Comparison of ENCODE assay signal across 30 cellular contexts in the genomic region with DNA sequence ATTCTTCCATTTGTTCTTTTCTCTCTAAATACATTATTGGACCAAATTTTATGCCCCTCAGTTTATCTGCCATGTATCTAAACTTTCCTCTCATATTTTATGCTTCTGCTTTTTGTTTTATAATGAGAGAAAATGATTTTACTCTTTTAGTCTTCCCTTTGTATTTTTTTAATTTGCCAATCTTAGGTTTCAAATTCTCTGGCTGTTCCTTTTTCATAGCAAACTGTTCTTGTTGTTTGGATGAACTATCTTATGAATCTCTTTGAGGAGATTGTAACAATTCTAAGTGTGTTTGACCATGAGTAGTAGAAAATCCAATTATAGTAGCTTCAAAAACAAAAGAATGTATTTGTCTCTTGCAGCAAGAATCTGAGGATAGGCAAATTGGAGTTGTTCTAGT.
"Had no signal": no experiment of that assay in that cellular context is flagged by ENCODE, and none has a peak within 500 bp of the region (broad histone marks: within the 10 kb centered on the region; RNA-seq: fewer than 3 reads in every experiment).

No MANE protein-coding gene starts in this region.

- H3K4me3 Mint-ChIP-seq: activated B cell treated with CpG ODN at 0.5 μM for 24 hours; activated CD4-positive, alpha-beta memory T cell treated with anti-CD3 and anti-CD28 coated beads for 36 hours; activated CD4-positive, alpha-beta T cell treated with anti-CD3 and anti-CD28 coated beads, Interleukin-2, amount 10 ng/mL, durations not matched to agents 24 days and 14 days; activated CD8-positive, alpha-beta T cell treated with anti-CD3 and anti-CD28 coated beads for 36 hours; activated naive CD4-positive, alpha-beta T cell treated with anti-CD3 and anti-CD28 coated beads for 36 hours; activated naive CD8-positive, alpha-beta T cell treated with anti-CD3 and anti-CD28 coated beads, Interleukin-2, amount 10 ng/mL, durations not matched to agents 7 days and 5 days; activated T-cell treated with anti-CD3 and anti-CD28 coated beads, Interleukin-2, amount 50 U/mL, for 24 hours; activated T-helper 17 cell treated with anti-CD3 and anti-CD28 coated beads, Interleukin-2, amount 50 U/mL, for 72 hours; brain; central memory CD8-positive, alpha-beta T cell; T-helper 1 cell treated with Interleukin-12 subunit alpha and Interleukin-12 subunit beta and Interleukin-4 antibody, amounts not matched to agents 30 μg/mL and 1 μg/mL, for 36 hours; T-helper 2 cell treated with Interferon-gamma antibody and Interleukin-4, amounts not matched to agents 5 μg/mL and 100 μg/mL, for 36 hours had no signal

- H3K36me3 Mint-ChIP-seq: activated CD4-positive, alpha-beta memory T cell treated with anti-CD3 and anti-CD28 coated beads for 36 hours; activated naive CD4-positive, alpha-beta T cell treated with anti-CD3 and anti-CD28 coated beads, Interleukin-2, amount 50 U/mL, for 72 hours; activated naive CD8-positive, alpha-beta T cell treated with anti-CD3 and anti-CD28 coated beads, Interleukin-2, amount 10 ng/mL, durations not matched to agents 7 days and 5 days had no signal

- H3K9me3 Mint-ChIP-seq: T-helper 1 cell treated with Interleukin-12 subunit alpha and Interleukin-12 subunit beta and Interleukin-4 antibody, amounts not matched to agents 30 μg/mL and 1 μg/mL, for 36 hours; T-helper 2 cell treated with Interferon-gamma antibody and Interleukin-4, amounts not matched to agents 5 μg/mL and 100 μg/mL, for 36 hours had no signal

- H3K4me1 Mint-ChIP-seq: activated B cell treated with CpG ODN at 0.5 μM for 24 hours; activated naive CD8-positive, alpha-beta T cell treated with anti-CD3 and anti-CD28 coated beads, Interleukin-2, amount 10 ng/mL, durations not matched to agents 7 days and 5 days; activated T-helper 17 cell treated with anti-CD3 and anti-CD28 coated beads, Interleukin-2, amount 50 U/mL, for 72 hours; central memory CD8-positive, alpha-beta T cell had no signal

- H3K27ac Mint-ChIP-seq: activated B cell treated with CpG ODN at 0.5 μM for 24 hours; activated CD4-positive, alpha-beta memory T cell treated with anti-CD3 and anti-CD28 coated beads for 36 hours; activated CD4-positive, alpha-beta T cell treated with anti-CD3 and anti-CD28 coated beads, Interleukin-2, amount 10 ng/mL, durations not matched to agents 24 days and 14 days; activated CD8-positive, alpha-beta T cell treated with anti-CD3 and anti-CD28 coated beads for 36 hours; activated naive CD4-positive, alpha-beta T cell treated with anti-CD3 and anti-CD28 coated beads for 36 hours; activated naive CD4-positive, alpha-beta T cell treated with anti-CD3 and anti-CD28 coated beads, Interleukin-2, amount 50 U/mL, for 72 hours; activated naive CD8-positive, alpha-beta T cell treated with anti-CD3 and anti-CD28 coated beads, Interleukin-2, amount 10 ng/mL, durations not matched to agents 7 days and 5 days; activated T-cell treated with anti-CD3 and anti-CD28 coated beads, Interleukin-2, amount 50 U/mL, for 24 hours; activated T-helper 17 cell treated with anti-CD3 and anti-CD28 coated beads, Interleukin-2, amount 50 U/mL, for 72 hours; brain; T-helper 1 cell treated with Interleukin-12 subunit alpha and Interleukin-12 subunit beta and Interleukin-4 antibody, amounts not matched to agents 30 μg/mL and 1 μg/mL, for 36 hours; T-helper 2 cell treated with Interferon-gamma antibody and Interleukin-4, amounts not matched to agents 5 μg/mL and 100 μg/mL, for 36 hours had no signal

- H3K27me3 Mint-ChIP-seq: activated CD4-positive, alpha-beta memory T cell treated with anti-CD3 and anti-CD28 coated beads for 36 hours; activated CD4-positive, alpha-beta T cell treated with anti-CD3 and anti-CD28 coated beads, Interleukin-2, amount 10 ng/mL, durations not matched to agents 24 days and 14 days; activated CD8-positive, alpha-beta T cell treated with anti-CD3 and anti-CD28 coated beads for 36 hours; activated naive CD8-positive, alpha-beta T cell treated with anti-CD3 and anti-CD28 coated beads, Interleukin-2, amount 10 ng/mL, durations not matched to agents 7 days and 5 days; activated T-helper 17 cell treated with anti-CD3 and anti-CD28 coated beads, Interleukin-2, amount 50 U/mL, for 72 hours; central memory CD8-positive, alpha-beta T cell had no signal

- DNase-seq: activated B cell treated with CpG ODN at 0.5 μM for 24 hours; activated CD4-positive, alpha-beta memory T cell treated with anti-CD3 and anti-CD28 coated beads for 36 hours; activated CD4-positive, alpha-beta T cell treated with anti-CD3 and anti-CD28 coated beads for 4 hours; activated CD4-positive, alpha-beta T cell treated with anti-CD3 and anti-CD28 coated beads, Interleukin-2, amount 10 ng/mL, durations not matched to agents 24 days and 14 days; activated CD4-positive, alpha-beta T cell treated with anti-CD3 and anti-CD28 coated beads, Interleukin-2, amount 50 U/mL, for 1 hour; activated CD4-positive, alpha-beta T cell treated with anti-CD3 and anti-CD28 coated beads, Interleukin-2, amount 50 U/mL, for 4 hours; activated CD4-positive, CD25-positive, alpha-beta regulatory T cell treated with anti-CD3 and anti-CD28 coated beads, Interleukin-2, amount 50 U/mL, for 72 hours; activated CD8-positive, alpha-beta memory T cell treated with anti-CD3 and anti-CD28 coated beads, Interleukin-2, amount 50 U/mL, for 48 hours; activated CD8-positive, alpha-beta T cell treated with anti-CD3 and anti-CD28 coated beads for 36 hours; activated effector memory CD4-positive, alpha-beta T cell treated with anti-CD3 and anti-CD28 coated beads, Interleukin-2, amount 50 U/mL, for 16 hours; activated gamma-delta T cell treated with Interleukin-2 at 50 U/mL for 16 hours; activated naive CD4-positive, alpha-beta T cell; activated naive CD4-positive, alpha-beta T cell treated with anti-CD3 and anti-CD28 coated beads for 36 hours; activated naive CD4-positive, alpha-beta T cell treated with anti-CD3 and anti-CD28 coated beads, Interleukin-2, amount 50 U/mL, for 16 hours; activated naive CD8-positive, alpha-beta T cell treated with anti-CD3 and anti-CD28 coated beads, Interleukin-2, amount 10 ng/mL, durations not matched to agents 7 days and 5 days; activated T-cell treated with anti-CD3 and anti-CD28 coated beads, Interleukin-2, amount 50 U/mL, for 24 hours; activated T-cell treated with anti-CD3 and anti-CD28 coated beads, Interleukin-2, amount 50 U/mL, for 48 hours; amygdala; anterior cingulate cortex; caudate nucleus; cerebellar nuclear complex; T-helper 1 cell; T-helper 2 cell; T-helper 9 cell had no signal

- ATAC-seq: activated CD8-positive, alpha-beta T cell treated with anti-CD3 and anti-CD28 coated beads for 36 hours; activated naive CD4-positive, alpha-beta T cell treated with anti-CD3 and anti-CD28 coated beads, Interleukin-2, amount 50 U/mL, for 72 hours; activated T-helper 17 cell treated with anti-CD3 and anti-CD28 coated beads, Interleukin-2, amount 50 U/mL, for 72 hours had no signal
